ENCODE assay signal across 8 cellular contexts in the genomic region with DNA sequence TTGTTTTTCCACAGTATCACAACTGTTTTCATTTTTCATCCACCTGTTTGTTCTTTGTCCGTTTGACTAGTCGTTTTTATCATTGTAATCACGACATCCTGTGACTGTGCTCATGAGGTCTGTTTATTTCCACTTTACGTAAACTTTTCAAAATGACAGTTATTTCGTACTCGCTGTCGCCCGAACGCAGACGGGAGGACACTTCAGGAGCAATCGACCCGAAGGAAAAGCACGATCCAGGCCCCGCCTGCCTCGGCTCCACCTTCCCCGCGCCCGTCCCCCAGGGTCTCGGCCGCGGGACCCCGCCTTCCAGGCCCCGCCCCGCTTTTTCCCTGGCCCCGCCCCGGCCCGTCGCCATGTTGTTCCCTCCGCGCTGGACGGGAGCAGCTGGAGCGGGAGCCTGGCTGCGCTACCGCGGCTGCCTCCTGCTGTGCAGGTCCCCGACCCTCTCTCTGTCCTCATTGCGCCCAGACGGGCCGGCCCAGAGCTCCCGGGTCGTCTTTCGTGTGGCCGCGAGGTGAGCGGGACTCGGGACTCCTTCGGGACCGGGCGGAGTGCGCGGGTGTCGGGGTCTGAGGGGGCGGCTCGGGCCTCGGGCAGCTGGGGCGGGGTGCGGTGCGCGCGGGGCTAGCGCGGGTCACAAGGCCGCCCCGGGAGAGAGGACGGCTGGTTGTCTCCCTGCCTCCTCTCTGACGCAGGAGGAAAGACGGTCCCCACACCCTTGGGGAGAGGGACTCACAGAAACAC. TPM values are rescaled to one million over a fixed set of nuclear protein-coding genes. Genes with fewer than 3 reads are reported as not detected.
A peak's percentile ranks its signal among the peaks of the same experiment; 100 is the strongest.
DNase-seq lines count a peak whose midpoint lies in the region; ATAC-seq and TF ChIP-seq lines count a peak whose summit lies in the region.

A gene with protein sequence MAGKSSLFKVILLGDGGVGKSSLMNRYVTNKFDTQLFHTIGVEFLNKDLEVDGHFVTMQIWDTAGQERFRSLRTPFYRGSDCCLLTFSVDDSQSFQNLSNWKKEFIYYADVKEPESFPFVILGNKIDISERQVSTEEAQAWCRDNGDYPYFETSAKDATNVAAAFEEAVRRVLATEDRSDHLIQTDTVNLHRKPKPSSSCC (plus strand): TSS at position 357 of the 747 bp plus-strand sequence. CDS start 19,619 bp downstream, outside the sequence.

- peaks cover 46% of the 10 kb centered on the region for H3K4me1 ChIP-seq in CD4-positive, alpha-beta memory T cell (ENCODE audit: insufficient read depth, low read length)
- peaks cover 2% of the 10 kb centered on the region for H3K4me1 ChIP-seq in NT2/D1 (ENCODE audit: insufficient read depth, insufficient read length)

- peak; percentile 77 to 83 (median 80) for DNase-seq in CD4-positive, alpha-beta memory T cell
- DNase-seq in HS-27A (ENCODE audit: low read depth) (peak; percentile 9), NT2/D1 (ENCODE audit: low read depth, low spot score) (peak; percentile 61), endothelial cell (ENCODE audit: low spot score) (peak; percentile 85), middle frontal gyrus (ENCODE audit: extremely low spot score, low spot score) (peak; percentile 31)
- DNase-seq in activated CD8-positive, alpha-beta memory T cell treated with anti-CD3 and anti-CD28 coated beads, Interleukin-2, amount 50 U/mL, for 4 hours, result peak; percentile 84
- peak; percentile 77 to 79 for DNase-seq in stimulated activated CD8-positive, alpha-beta memory T cell treated with anti-CD3 and anti-CD28 coated beads, Interleukin-2, amount 100 ng/mL, for 48 hours (ENCODE audit: low read depth in 2 of 2)

- peaks cover 32 to 75% (median 53%) of the 10 kb centered on the region in 4 donors for H3K4me1 Mint-ChIP-seq in CD4-positive, alpha-beta memory T cell
- peaks cover 20% of the 10 kb centered on the region for H3K4me1 Mint-ChIP-seq in endothelial cell (ENCODE audit: unreplicated experiment)

- H3K27me3 ChIP-seq in CD4-positive, alpha-beta memory T cell (ENCODE audit: insufficient read depth, low read length), result no peaks in the 10 kb centered on the region
- H3K27me3 ChIP-seq in NT2/D1 (ENCODE audit: insufficient read depth, insufficient read length), result peaks cover 18% of the 10 kb centered on the region

- CTCF ChIA-PET in CD4-positive, alpha-beta memory T cell (lab: Charles Lee; ENCODE audit: partially characterized antibody), result interaction anchor here (0.8 to 1.8 kb wide), 5 partner anchors 19 to 341 kb away, joined by 3 to 6 read pairs (median 5); a partner anchor contains a TSS

- peak within 1 kb of the TSS; percentile 89 to 96 (median 93) for H3K4me3 Mint-ChIP-seq in CD4-positive, alpha-beta memory T cell
- H3K4me3 Mint-ChIP-seq in endothelial cell (ENCODE audit: unreplicated experiment), result peak within 1 kb of the TSS; percentile 91

- H3K36me3 Mint-ChIP-seq in CD4-positive, alpha-beta memory T cell, result peaks cover 0 to 14% of the 10 kb centered on the region in 2 donors
- H3K36me3 Mint-ChIP-seq in endothelial cell (ENCODE audit: low read depth, unreplicated experiment), result no peaks in the 10 kb centered on the region

- no peaks in the 10 kb centered on the region for H3K27me3 Mint-ChIP-seq in CD4-positive, alpha-beta memory T cell
- peaks cover 3% of the 10 kb centered on the region for H3K27me3 Mint-ChIP-seq in endothelial cell (ENCODE audit: unreplicated experiment)

- H3K9me3 ChIP-seq in CD4-positive, alpha-beta memory T cell (ENCODE audit: control insufficient read depth in 1 of 2, low read length in 2 of 2), result no peaks in the 10 kb centered on the region
- no peaks in the 10 kb centered on the region for H3K9me3 ChIP-seq in NT2/D1 (ENCODE audit: insufficient read depth, low read length)

- no peaks in the 10 kb centered on the region for H3K36me3 ChIP-seq in CD4-positive, alpha-beta memory T cell (ENCODE audit: insufficient read depth, low read length)
- H3K36me3 ChIP-seq in NT2/D1 (ENCODE audit: insufficient read depth, insufficient read length, low read length), result peaks cover 11% of the 10 kb centered on the region

- no peak for TF ChIP-seq CTCF in endothelial cell (IDR thresholded peaks at IDR 0.05; ENCODE audit: unreplicated experiment)

- POLR2A ChIA-PET in CD4-positive, alpha-beta memory T cell (lab: Charles Lee; ENCODE audit: partially characterized antibody), result interaction anchor here (0.7 to 2.9 kb wide), 16 partner anchors 8 to 607 kb away, joined by 3 to 42 read pairs (median 8); a partner anchor contains a TSS

- peak within 1 kb of the TSS; percentile 87 for H3K27ac ChIP-seq in CD4-positive, alpha-beta memory T cell (ENCODE audit: low read depth, low read length)

- peak within 1 kb of the TSS; percentile 52 for H3K4me3 ChIP-seq in CD4-positive, alpha-beta memory T cell (ENCODE audit: low read length in 2 of 2)
- peak within 1 kb of the TSS; percentile 89 for H3K4me3 ChIP-seq in NT2/D1 (ENCODE audit: insufficient read length, low read depth)

- H3K9ac ChIP-seq in NT2/D1 (ENCODE audit: insufficient read length, low read depth), result peak within 1 kb of the TSS; percentile 90

- intact Hi-C loops in CD4-positive, alpha-beta memory T cell (cut with micrococcal nuclease), result loop anchor here (1.0 to 2.0 kb wide), 2 partner anchors 36 to 45 kb away; a partner anchor contains a TSS

- peak within 1 kb of the TSS; percentile 94 to 97 (median 96) for H3K27ac Mint-ChIP-seq in CD4-positive, alpha-beta memory T cell
- peak within 1 kb of the TSS; percentile 78 for H3K27ac Mint-ChIP-seq in endothelial cell (ENCODE audit: unreplicated experiment)

- H3K9me3 Mint-ChIP-seq in CD4-positive, alpha-beta memory T cell, result no peaks in the 10 kb centered on the region
- no peaks in the 10 kb centered on the region for H3K9me3 Mint-ChIP-seq in endothelial cell (ENCODE audit: unreplicated experiment)

- ATAC-seq in GM19455 (IDR thresholded peaks at IDR 0.05; ENCODE audit: unreplicated experiment), result peak; percentile 81

RNA-seq across cellular contexts. Expression of the gene that starts here (rescaled TPM):
- 10 to 100 TPM; 19.9 to 22.7 TPM for total RNA-seq in CD4-positive, alpha-beta memory T cell
- polyA plus RNA-seq in CD4-positive, alpha-beta memory T cell, result 10 to 100 TPM; 31.7 to 33.4 TPM
- 11.2 TPM for total RNA-seq in endothelial cell (ENCODE audit: unreplicated experiment)

Comparison
In these comparisons a context has a peak if more than half of its experiments do, and no peak if none do; other contexts are left out.
1. Peak in every context shown above with its lines: DNase-seq, ATAC-seq, H3K4me3 ChIP-seq and H3K27ac ChIP-seq.
2. DNase-seq: peak in every context shown above with its lines; median percentile 85 in endothelial cell; 84 in activated CD8-positive, alpha-beta memory T cell treated with anti-CD3 and anti-CD28 coated beads, Interleukin-2, amount 50 U/mL, for 4 hours; 80 in CD4-positive, alpha-beta memory T cell; 78 in stimulated activated CD8-positive, alpha-beta memory T cell treated with anti-CD3 and anti-CD28 coated beads, Interleukin-2, amount 100 ng/mL, for 48 hours; 61 in NT2/D1; 31 in middle frontal gyrus; 9 in HS-27A.